In genomic region chr11:118885319-118885718, GRCh38 we compare ENCODE assay signal across 2 cellular contexts.
TF ChIP-seq lines count a peak whose summit lies in the region.

No MANE protein-coding gene starts in this region.

TF ChIP-seq in HepG2, 621 proteins besides CTCF, POLR2A, EP300 and RAD21:
- no peak for TF ChIP-seq BCL3 (CRISPR knock-in tag; IDR thresholded peaks at IDR 0.05)
- no peak for TF ChIP-seq HNRNPLL (IDR thresholded peaks at IDR 0.05; ENCODE audit: low read depth, low read length, poor library complexity, severe bottlenecking)
- no peak for TF ChIP-seq FOXK1 (CRISPR knock-in tag; IDR thresholded peaks at IDR 0.05; ENCODE audit: borderline replicate concordance, low read depth)
- TF ChIP-seq ARID4A (CRISPR knock-in tag; IDR thresholded peaks at IDR 0.05; ENCODE audit: borderline replicate concordance): no peak
- TF ChIP-seq ARID2 (CRISPR knock-in tag; IDR thresholded peaks at IDR 0.05; ENCODE audit: borderline replicate concordance): no peak
- no peak for TF ChIP-seq ZNF3 (CRISPR knock-in tag; IDR thresholded peaks at IDR 0.05)
- no peak for TF ChIP-seq SOX13 (IDR thresholded peaks at IDR 0.05)
- no peak for TF ChIP-seq SOX13 (CRISPR knock-in tag; conservative IDR thresholded peaks at IDR 0.05 in 1 of 2, IDR thresholded peaks at IDR 0.05 in 1 of 2)
- no peak for TF ChIP-seq FOXP1 (IDR thresholded peaks at IDR 0.05)
- no peak for TF ChIP-seq FOXP1 (CRISPR knock-in tag; IDR thresholded peaks at IDR 0.05)
- no peak for TF ChIP-seq DR1 (CRISPR knock-in tag; IDR thresholded peaks at IDR 0.05)
- TF ChIP-seq ZNF260 (CRISPR knock-in tag; IDR thresholded peaks at IDR 0.05; ENCODE audit: borderline replicate concordance, low read depth): no peak
- no peak for TF ChIP-seq MAX (IDR thresholded peaks at IDR 0.05)
- no peak for TF ChIP-seq RAD51 (IDR thresholded peaks at IDR 0.05; ENCODE audit: borderline replicate concordance)
- TF ChIP-seq HMG20B (CRISPR knock-in tag; conservative IDR thresholded peaks at IDR 0.05): no peak

TF ChIP-seq in GM12891, 5 proteins besides CTCF, POLR2A, EP300 and RAD21:
- no peak for TF ChIP-seq PAX5 (IDR thresholded peaks at IDR 0.05; ENCODE audit: insufficient read depth, low read length, severe bottlenecking)
- no peak for TF ChIP-seq POLR2AphosphoS5 (IDR thresholded peaks at IDR 0.05; ENCODE audit: low read depth, low read length)
- TF ChIP-seq TAF1 (IDR thresholded peaks at IDR 0.05; ENCODE audit: low read depth, low read length): no peak
